16 cellular contexts compared by ENCODE assay signal in genomic region chr9:133132174-133132573, GRCh38. TPM values are rescaled to one million over a fixed set of nuclear protein-coding genes. Genes with fewer than 3 reads are reported as not detected.
DNase-seq lines count a peak whose midpoint lies in the region; ATAC-seq and FAIRE-seq lines count a peak whose summit lies in the region.
"Had no signal": no experiment of that assay in that cellular context is flagged by ENCODE, and none has a peak within 500 bp of the region (broad histone marks: within the 10 kb centered on the region; RNA-seq: fewer than 3 reads in every experiment).

No MANE protein-coding gene starts in this region.

- no peaks in the 10 kb centered on the region for H3K9me3 ChIP-seq in T-helper 17 cell (ENCODE audit: control insufficient read depth, low read length, poor library complexity, severe bottlenecking)
- H3K9me3 ChIP-seq in small intestine (ENCODE audit: control insufficient read depth, low read depth), result no peaks in the 10 kb centered on the region
- H3K9me3 ChIP-seq: HAP-1, left lung had no signal

- peak overlapping the region; percentile 89 for H3K4me3 Mint-ChIP-seq in T-helper 1 cell treated with Interleukin-12 subunit alpha and Interleukin-12 subunit beta and Interleukin-4 antibody, amounts not matched to agents 30 μg/mL and 1 μg/mL, for 36 hours
- peak overlapping the region; percentile 92 for H3K4me3 Mint-ChIP-seq in T-helper 17 cell
- peak overlapping the region; percentile 94 for H3K4me3 Mint-ChIP-seq in stimulated activated effector memory CD8-positive, alpha-beta T cell treated with anti-CD3 and anti-CD28 coated beads, Interleukin-12 subunit alpha, Interleukin-12 subunit beta, amount 100 ng/mL, for 72 hours

- no peaks in the 10 kb centered on the region for H3K27me3 ChIP-seq in small intestine (ENCODE audit: control insufficient read depth in 2 of 2, insufficient read depth in 2 of 2, low read length in 2 of 2)
- H3K27me3 ChIP-seq: left lung had no signal

- ATAC-seq in T-helper 17 cell (no peak), GM21447 (IDR thresholded peaks at IDR 0.05; ENCODE audit: unreplicated experiment) (no peak)
- no peak for ATAC-seq in stimulated activated effector memory CD8-positive, alpha-beta T cell treated with anti-CD3 and anti-CD28 coated beads, Interleukin-12 subunit alpha, Interleukin-12 subunit beta, amount 100 ng/mL, for 72 hours
- ATAC-seq: left lung had no signal

- WGBS in small intestine, 3 donors, result 83 to 87% (median 83%) methylated on average over 16 of the region's 16 CpGs

- no peak overlapping the region for H3K4me3 ChIP-seq in small intestine (ENCODE audit: low read depth in 1 of 2, low read length in 2 of 2)
- H3K4me3 ChIP-seq: HAP-1, left lung had no signal

- H3K9me3 Mint-ChIP-seq in T-helper 1 cell treated with Interleukin-12 subunit alpha and Interleukin-12 subunit beta and Interleukin-4 antibody, amounts not matched to agents 30 μg/mL and 1 μg/mL, for 36 hours, result no peaks in the 10 kb centered on the region
- H3K9me3 Mint-ChIP-seq in stimulated activated effector memory CD8-positive, alpha-beta T cell treated with anti-CD3 and anti-CD28 coated beads, Interleukin-12 subunit alpha, Interleukin-12 subunit beta, amount 100 ng/mL, for 72 hours, result no peaks in the 10 kb centered on the region

- peaks cover 17% of the 10 kb centered on the region for H3K36me3 Mint-ChIP-seq in T-helper 1 cell treated with Interleukin-12 subunit alpha and Interleukin-12 subunit beta and Interleukin-4 antibody, amounts not matched to agents 30 μg/mL and 1 μg/mL, for 36 hours (ENCODE audit: low read depth)
- peaks cover 6% of the 10 kb centered on the region for H3K36me3 Mint-ChIP-seq in T-helper 17 cell (ENCODE audit: low read depth)
- H3K36me3 Mint-ChIP-seq in stimulated activated effector memory CD8-positive, alpha-beta T cell treated with anti-CD3 and anti-CD28 coated beads, Interleukin-12 subunit alpha, Interleukin-12 subunit beta, amount 100 ng/mL, for 72 hours, result peaks cover 82% of the 10 kb centered on the region

- H3K27me3 Mint-ChIP-seq in T-helper 1 cell treated with Interleukin-12 subunit alpha and Interleukin-12 subunit beta and Interleukin-4 antibody, amounts not matched to agents 30 μg/mL and 1 μg/mL, for 36 hours (ENCODE audit: low read depth), result no peaks in the 10 kb centered on the region
- no peaks in the 10 kb centered on the region for H3K27me3 Mint-ChIP-seq in T-helper 17 cell

- DNase-seq in T-helper 1 cell (no peak), T-helper 17 cell (no peak), globus pallidus (ENCODE audit: low spot score) (peak; percentile 48), SHP77 treated with DMSO at 0.1 percent for 48 hours (lab: John Stamatoyannopoulos, UW) (no peak), small intestine (no peak)
- DNase-seq in stimulated activated effector memory CD8-positive, alpha-beta T cell treated with anti-CD3 and anti-CD28 coated beads, Interleukin-12 subunit alpha, Interleukin-12 subunit beta, amount 100 ng/mL, for 72 hours (ENCODE audit: low spot score in 2 of 2), result no peak
- DNase-seq: aorta; GF-D8; MM.1S; stimulated activated CD4-positive, alpha-beta T cell treated with anti-CD3 and anti-CD28 coated beads, Interleukin-12 subunit alpha, Interleukin-12 subunit beta, amount 100 ng/mL, for 4 hours; stimulated activated naive CD4-positive, alpha-beta T cell had no signal

- H3K27ac Mint-ChIP-seq in T-helper 1 cell treated with Interleukin-12 subunit alpha and Interleukin-12 subunit beta and Interleukin-4 antibody, amounts not matched to agents 30 μg/mL and 1 μg/mL, for 36 hours, result peak overlapping the region; percentile 99
- peak overlapping the region; percentile 100 for H3K27ac Mint-ChIP-seq in T-helper 17 cell
- H3K27ac Mint-ChIP-seq in stimulated activated effector memory CD8-positive, alpha-beta T cell treated with anti-CD3 and anti-CD28 coated beads, Interleukin-12 subunit alpha, Interleukin-12 subunit beta, amount 100 ng/mL, for 72 hours, result peak overlapping the region; percentile 100

- peaks cover 62% of the 10 kb centered on the region for H3K4me1 Mint-ChIP-seq in T-helper 1 cell treated with Interleukin-12 subunit alpha and Interleukin-12 subunit beta and Interleukin-4 antibody, amounts not matched to agents 30 μg/mL and 1 μg/mL, for 36 hours (ENCODE audit: low read depth)
- H3K4me1 Mint-ChIP-seq in T-helper 17 cell, result peaks cover 69% of the 10 kb centered on the region
- H3K4me1 Mint-ChIP-seq in stimulated activated effector memory CD8-positive, alpha-beta T cell treated with anti-CD3 and anti-CD28 coated beads, Interleukin-12 subunit alpha, Interleukin-12 subunit beta, amount 100 ng/mL, for 72 hours, result peaks cover 88% of the 10 kb centered on the region

- no peak for FAIRE-seq in small intestine (lab: Jason Lieb, UNC)
- FAIRE-seq: A204.1 had no signal

- H3K36me3 ChIP-seq in small intestine (ENCODE audit: control insufficient read depth in 2 of 2, insufficient read depth in 2 of 2, low read length in 2 of 2), result no peaks in the 10 kb centered on the region
- H3K36me3 ChIP-seq: HAP-1, left lung had no signal

- peaks cover 13 to 17% of the 10 kb centered on the region in 2 donors for H3K4me1 ChIP-seq in small intestine (ENCODE audit: control insufficient read depth in 2 of 2, insufficient read depth in 1 of 2, low read depth in 1 of 2, low read length in 1 of 2)
- H3K4me1 ChIP-seq: HAP-1 had no signal

- H3K27ac ChIP-seq in small intestine (ENCODE audit: low read depth in 1 of 2, low read length in 1 of 2), result peak overlapping the region in 1 of 2 donors; percentile 67

RNA-seq across cellular contexts. Expression of gene RALGDS, which starts 11.1 kb away (rescaled TPM):
- 100 to 1,000 TPM; 150 to 236 TPM for total RNA-seq in T-helper 17 cell
- polyA plus RNA-seq in small intestine, result 10 to 100 TPM; 33.0 to 49.0 (median 36.4) TPM

RNA-seq across cellular contexts. Expression of gene GBGT1, which starts 31.5 kb away (rescaled TPM):
- total RNA-seq in T-helper 17 cell, result 1 to 10 TPM; 2.2 to 2.3 TPM
- 1 to 10 TPM in 2 of 3 donors, under 1 TPM in 1; 0.45 to 7.6 (median 6.2) TPM for polyA plus RNA-seq in small intestine
